14 cellular contexts compared by ENCODE assay signal in genomic region chr1:99265124-99265523, GRCh38. TPM values are rescaled to one million over a fixed set of nuclear protein-coding genes. Genes with fewer than 3 reads are reported as not detected.
A peak's percentile ranks its signal among the peaks of the same experiment; 100 is the strongest.
DNase-seq lines count a peak whose midpoint lies in the region; ATAC-seq, FAIRE-seq and TF ChIP-seq lines count a peak whose summit lies in the region.
"Had no signal": no experiment of that assay in that cellular context is flagged by ENCODE, and none has a peak within 500 bp of the region (broad histone marks: within the 10 kb centered on the region; RNA-seq: fewer than 3 reads in every experiment).

No MANE protein-coding gene starts in this region.

- TF ChIP-seq POLR2A in H1 (IDR thresholded peaks at IDR 0.05; ENCODE audit: control extremely low read depth in 1 of 2, low read depth in 2 of 2, low read length in 2 of 2) = no peak

- TF ChIP-seq RAD21 in H1 (IDR thresholded peaks at IDR 0.05 in 1 of 2, conservative IDR thresholded peaks at IDR 0.05 in 1 of 2; ENCODE audit: low read depth in 2 of 2, low read length in 2 of 2) = no peak
- no peak for TF ChIP-seq RAD21 in neural cell (conservative IDR thresholded peaks at IDR 0.05)

- FAIRE-seq in H1 (lab: Jason Lieb, UNC) = no peak

- H3K4me2 ChIP-seq in H1 (ENCODE audit: insufficient read depth in 1 of 2, low read depth in 2 of 2, low read length in 2 of 2) = peak overlapping the region; percentile 78 to 93
- peak overlapping the region; percentile 64 for H3K4me2 ChIP-seq in neural cell (ENCODE audit: low read length)

- H2BK15ac ChIP-seq in H1 (ENCODE audit: low read length) = no peak overlapping the region

- no peak overlapping the region for H3K56ac ChIP-seq in H1 (replicated peaks; ENCODE audit: insufficient read length, low read depth, low read length)

- H2BK5ac ChIP-seq in H1 (ENCODE audit: low read depth, low read length) = no peak overlapping the region

- H3K9me3 ChIP-seq in H1 (ENCODE audit: insufficient read depth in 2 of 2, low read depth in 1 of 2, low read length in 1 of 2) = no peaks in the 10 kb centered on the region
- no peaks in the 10 kb centered on the region for H3K9me3 ChIP-seq in neural cell (ENCODE audit: low read length)
- H3K9me3 ChIP-seq: stomach had no signal

- no peak overlapping the region for H3K18ac ChIP-seq in H1 (ENCODE audit: extremely low read depth, low read length)

- peaks cover 3 to 16% (median 11%) of the 10 kb centered on the region in 4 experiments for H3K27me3 ChIP-seq in H1 (replicated peaks in 1 of 4; ENCODE audit: control insufficient read depth in 3 of 4, extremely low read depth in 1 of 4, insufficient read depth in 3 of 4, low read length in 3 of 4)
- no peaks in the 10 kb centered on the region for H3K27me3 ChIP-seq in neural cell (ENCODE audit: insufficient read depth, low read depth, low read length)

- H3K23ac ChIP-seq in H1 (ENCODE audit: insufficient read length) = no peak overlapping the region

- no peak overlapping the region for H2BK120ac ChIP-seq in H1 (replicated peaks; ENCODE audit: low read depth, low read length)

- H3K9ac ChIP-seq in H1 (replicated peaks in 1 of 4; ENCODE audit: extremely low read depth in 1 of 4, low read depth in 3 of 4, low read length in 3 of 4) (no peak overlapping the region), neural cell (ENCODE audit: low read length) (peak overlapping the region; percentile 83)

- no peak overlapping the region for H4K91ac ChIP-seq in H1 (replicated peaks; ENCODE audit: insufficient read length, low read length)

- DNase-seq in AG04449 (ENCODE audit: low read depth, low spot score) = no peak
- no peak for DNase-seq in HFF-Myc (ENCODE audit: extremely low read depth, low read depth)
- no peak for DNase-seq in H1 (ENCODE audit: low read depth in 1 of 2, low spot score in 2 of 2)
- DNase-seq: activated CD4-positive, alpha-beta T cell treated with anti-CD3 and anti-CD28 coated beads for 4 hours; cerebellar nuclear complex; mesenchymal stem cell; stomach had no signal

- no peak overlapping the region for H2AFZ ChIP-seq in H1 (ENCODE audit: low read length)
- no peak overlapping the region for H2AFZ ChIP-seq in neural cell (ENCODE audit: low read depth, low read length)

- no peak overlapping the region for H2AK5ac ChIP-seq in H1 (ENCODE audit: low read depth, low read length)

- 84% methylated on average over 3 of the region's 3 CpGs; no CpG with 5 or more reads in 1 of the 2 experiments for WGBS in H1 (ENCODE audit: extremely low coverage in 1 of 2, insufficient coverage in 1 of 2, insufficient read length in 1 of 2, insufficient replicate concordance in 2 of 2, low coverage in 1 of 2, low lambda C conversion rate in 2 of 2, missing lambda C conversion rate in 1 of 2), 2 experiments

- CTCF ChIA-PET in AG04449 (lab: Yijun Ruan, JAX) = no interaction called here
- CTCF ChIA-PET in H1 (lab: Charles Lee; ENCODE audit: partially characterized antibody) = no interaction called here

- H3K23me2 ChIP-seq in H1 (ENCODE audit: low read depth, low read length) = peaks cover 11% of the 10 kb centered on the region

- ATAC-seq in HG02759 (IDR thresholded peaks at IDR 0.05; ENCODE audit: unreplicated experiment) (no peak), GM21515 (IDR thresholded peaks at IDR 0.05; ENCODE audit: unreplicated experiment) (no peak), GM18520 (IDR thresholded peaks at IDR 0.05; ENCODE audit: unreplicated experiment) (no peak), GM18511 (IDR thresholded peaks at IDR 0.05; ENCODE audit: unreplicated experiment) (no peak)

- no peaks in the 10 kb centered on the region; a peak in 2 of 7 replicates for H3K4me1 ChIP-seq in H1 (replicated peaks in 1 of 4; ENCODE audit: control insufficient read depth in 3 of 4, insufficient read depth in 4 of 4, low read length in 3 of 4)

- H3K79me2 ChIP-seq in H1 (ENCODE audit: control insufficient read depth in 1 of 2, insufficient read depth in 2 of 2, low read length in 2 of 2) (no peaks in the 10 kb centered on the region), neural cell (replicated peaks; ENCODE audit: insufficient read depth, low read length) (no peaks in the 10 kb centered on the region)

- no peak overlapping the region for H3K14ac ChIP-seq in H1 (ENCODE audit: insufficient read length)

- no peak overlapping the region for H2BK12ac ChIP-seq in H1 (ENCODE audit: low read depth, low read length)

- no peak overlapping the region for H3K4ac ChIP-seq in H1 (replicated peaks; ENCODE audit: insufficient read length, low read depth, low read length)

- no peak for TF ChIP-seq EP300 in H1 (IDR thresholded peaks at IDR 0.05; ENCODE audit: borderline replicate concordance in 1 of 2, low read depth in 2 of 2, low read length in 2 of 2)
- TF ChIP-seq EP300 in neural cell (conservative IDR thresholded peaks at IDR 0.05; ENCODE audit: poor library complexity, severe bottlenecking) = no peak

- no peak overlapping the region for H4K5ac ChIP-seq in H1 (ENCODE audit: insufficient read length, low read depth, low read length)

- no peaks in the 10 kb centered on the region for H3K36me3 ChIP-seq in H1 (ENCODE audit: control insufficient read depth in 2 of 4, insufficient read depth in 4 of 4, low read length in 3 of 4)
- H3K36me3 ChIP-seq in neural cell (ENCODE audit: insufficient read depth, low read length) = no peaks in the 10 kb centered on the region
- H3K36me3 ChIP-seq: stomach had no signal

- no peaks in the 10 kb centered on the region for H3K9me2 ChIP-seq in neural cell (ENCODE audit: insufficient read depth, low read length)

- TF ChIP-seq CTCF in AG04449 (IDR thresholded peaks at IDR 0.05; ENCODE audit: insufficient read depth, low read length, missing control alignments) = no peak
- TF ChIP-seq CTCF in HFF-Myc (IDR thresholded peaks at IDR 0.05; ENCODE audit: low read depth, low read length, missing control alignments) = no peak
- no peak for TF ChIP-seq CTCF in H1 (IDR thresholded peaks at IDR 0.05; ENCODE audit: control extremely low read depth in 1 of 3, insufficient read depth in 1 of 3, low read depth in 1 of 3, low read length in 3 of 3)
- no peak for TF ChIP-seq CTCF in neural cell (IDR thresholded peaks at IDR 0.05; ENCODE audit: poor library complexity, severe bottlenecking)

- no peaks in the 10 kb centered on the region for H3K79me1 ChIP-seq in H1 (ENCODE audit: low read depth, low read length)

- H3F3A ChIP-seq in neural cell (ENCODE audit: insufficient read depth, low read length, poor library complexity, severe bottlenecking) = no peaks in the 10 kb centered on the region

- no peaks in the 10 kb centered on the region for H4K20me1 ChIP-seq in H1 (replicated peaks in 1 of 2; ENCODE audit: control insufficient read depth in 1 of 2, insufficient read depth in 2 of 2, low read length in 2 of 2)
- no peaks in the 10 kb centered on the region for H4K20me1 ChIP-seq in neural cell (ENCODE audit: insufficient read depth)

- no peak overlapping the region for H2BK20ac ChIP-seq in H1 (ENCODE audit: low read length)

- POLR2A ChIA-PET in AG04449 (lab: Yijun Ruan, JAX) = no interaction called here
- POLR2A ChIA-PET in H1 (lab: Charles Lee; ENCODE audit: partially characterized antibody) = no interaction called here

- H4K8ac ChIP-seq in H1 (ENCODE audit: extremely low read depth, insufficient read depth, low read length) = no peak overlapping the region

- H3K27ac ChIP-seq in H1 (ENCODE audit: low read depth, low read length) (no peak overlapping the region), neural cell (ENCODE audit: low read length) (no peak overlapping the region)

- H3K4me3 ChIP-seq in AG04449 (ENCODE audit: low read depth, low read length) (peak overlapping the region; percentile 74), HFF-Myc (replicated peaks; ENCODE audit: low read depth, low read length) (peak overlapping the region; percentile 60), H1 (ENCODE audit: extremely low read depth in 1 of 4, insufficient read depth in 2 of 4, low read depth in 3 of 4, low read length in 4 of 4) (peak overlapping the region in 3 of 4 experiments; percentile 60 to 67 (median 63); a peak in 5 of 8 replicates), neural cell (ENCODE audit: low read length) (peak overlapping the region; percentile 80)

TF ChIP-seq in H1, 55 proteins besides CTCF, POLR2A, EP300 and RAD21:
- TF ChIP-seq EZH2 (IDR thresholded peaks at IDR 0.05; ENCODE audit: low read depth, low read length, severe bottlenecking) (no peak), FOSL1 (IDR thresholded peaks at IDR 0.05; ENCODE audit: insufficient read depth, low read depth, low read length) (no peak), HDAC2 (IDR thresholded peaks at IDR 0.05; ENCODE audit: borderline replicate concordance in 1 of 2, low read depth in 2 of 2, low read length in 2 of 2) (no peak), KDM4A (IDR thresholded peaks at IDR 0.05; ENCODE audit: low read depth, low read length, severe bottlenecking) (no peak), SIX5 (IDR thresholded peaks at IDR 0.05; ENCODE audit: low read depth, low read length) (no peak)

TF ChIP-seq in neural cell, 6 proteins besides CTCF, POLR2A, EP300 and RAD21 (continues in another document):
- TF ChIP-seq SMC3 (conservative IDR thresholded peaks at IDR 0.05; ENCODE audit: poor library complexity) (no peak), MXI1 (conservative IDR thresholded peaks at IDR 0.05; ENCODE audit: poor library complexity, severe bottlenecking) (no peak), POLR2AphosphoS5 (IDR thresholded peaks at IDR 0.05) (no peak)

RNA-seq across cellular contexts. Expression of gene PLPPR4, which starts 0.8 kb away (rescaled TPM):
- total RNA-seq in H1 (2021; fragmentation: NEBNext Ultra II Directional; extraction: Animal tissue kit (Norgen Biotek cat#: 25700)) = 2.2 TPM in 2 replicates
- polyA plus RNA-seq in H1 (2011; rRNA removed) (0.74 and 1.0 TPM in 2 replicates), neural cell (36.8 and 40.2 TPM in 2 replicates)
- polyA plus RNA-seq in H1 (2011; cell fraction: cytosol; rRNA removed) = 1.4 TPM
- polyA plus RNA-seq in H1 (2011; cell fraction: nucleus; rRNA removed) = 1.9 TPM
- polyA plus RNA-seq in H1 (2012, experiment 1 of 2) = 0.84 to 0.95 TPM (median 0.91 TPM) in 4 replicates
- 0.05 TPM for polyA plus RNA-seq in H1 (2012, experiment 2 of 2)
- 3.4 TPM for polyA plus RNA-seq in H1 (2013, experiment 1 of 2)
- 4.4 TPM for polyA plus RNA-seq in H1 (2013, experiment 2 of 2)
- polyA minus RNA-seq in H1 (2011; rRNA and poly(A)+ RNA removed) = 1.4 and 1.5 TPM in 2 replicates
- 0.81 TPM for polyA minus RNA-seq in H1 (2011; cell fraction: cytosol; rRNA and poly(A)+ RNA removed)
- polyA minus RNA-seq in H1 (2011; cell fraction: nucleus; rRNA and poly(A)+ RNA removed) = 2.1 TPM
- 71.3 and 76.6 TPM in 2 replicates for polyA minus RNA-seq in neural cell
- total RNA-seq: activated naive CD8-positive, alpha-beta T cell treated with anti-CD3 and anti-CD28 coated beads, Interleukin-2, amount 10 ng/mL, durations not matched to agents 7 days and 5 days; T-helper 1 cell treated with Interleukin-12 subunit alpha and Interleukin-12 subunit beta and Interleukin-4 antibody, amounts not matched to agents 30 ng/mL and 1 ng/mL, for 36 hours had no signal
